In genomic region chr18:22912835-22913234, GRCh38 we compare ENCODE assay signal across 1 cellular context.
TF ChIP-seq lines count a peak whose summit lies in the region.

No MANE protein-coding gene starts in this region.

TF ChIP-seq in GM23338, 12 proteins besides CTCF, POLR2A, EP300 and RAD21 (continued from another document):
- TF ChIP-seq EZH2phosphoT487 (IDR thresholded peaks at IDR 0.05; ENCODE audit: unreplicated experiment) (no peak), NANOG (IDR thresholded peaks at IDR 0.05; ENCODE audit: borderline replicate concordance) (no peak), ZNF114 (CRISPR knock-in tag; IDR thresholded peaks at IDR 0.05) (no peak), EZH2 (IDR thresholded peaks at IDR 0.05; ENCODE audit: low read depth, unreplicated experiment) (no peak), ZNF331 (CRISPR knock-in tag; IDR thresholded peaks at IDR 0.05; ENCODE audit: low read depth) (no peak), JUNB (IDR thresholded peaks at IDR 0.05; ENCODE audit: unreplicated experiment) (no peak), POLR2AphosphoS5 (IDR thresholded peaks at IDR 0.05; ENCODE audit: low read depth) (no peak), ETS1 (IDR thresholded peaks at IDR 0.05) (no peak), CREB1 (CRISPR knock-in tag; IDR thresholded peaks at IDR 0.05; ENCODE audit: low read depth) (no peak), REST (IDR thresholded peaks at IDR 0.05; ENCODE audit: unreplicated experiment) (no peak)
